In genomic region chrX:37796805-37797204, GRCh38 we compare ENCODE assay signal across 8 cellular contexts. TPM values are rescaled to one million over a fixed set of nuclear protein-coding genes. Genes with fewer than 3 reads are reported as not detected.
DNase-seq lines count a peak whose midpoint lies in the region; ATAC-seq and TF ChIP-seq lines count a peak whose summit lies in the region.
"Had no signal": no experiment of that assay in that cellular context is flagged by ENCODE, and none has a peak within 500 bp of the region (broad histone marks: within the 10 kb centered on the region; RNA-seq: fewer than 3 reads in every experiment).

No MANE protein-coding gene starts in this region.

- peaks cover 79% of the 10 kb centered on the region for H3K4me1 Mint-ChIP-seq in activated B cell treated with CpG ODN at 0.5 μM for 24 hours
- peaks cover 40% of the 10 kb centered on the region for H3K4me1 Mint-ChIP-seq in stimulated activated memory B cell treated with anti-CD40 and anti-IgM and Interleukin-4, amounts not matched to agents 10 μg/mL and 1 μg/mL and 100 μg/mL, for 72 hours

- peak overlapping the region; percentile 28 for H3K4me3 Mint-ChIP-seq in activated B cell treated with CpG ODN at 0.5 μM for 24 hours
- H3K4me3 Mint-ChIP-seq in stimulated activated memory B cell treated with anti-CD40 and anti-IgM and Interleukin-4, amounts not matched to agents 10 μg/mL and 1 μg/mL and 100 μg/mL, for 72 hours: no peak overlapping the region

- peak overlapping the region; percentile 79 for H3K27ac Mint-ChIP-seq in activated B cell treated with CpG ODN at 0.5 μM for 24 hours
- peak overlapping the region; percentile 71 for H3K27ac Mint-ChIP-seq in stimulated activated memory B cell treated with anti-CD40 and anti-IgM and Interleukin-4, amounts not matched to agents 10 μg/mL and 1 μg/mL and 100 μg/mL, for 72 hours

- H3K27me3 Mint-ChIP-seq in activated B cell treated with CpG ODN at 0.5 μM for 24 hours: no peaks in the 10 kb centered on the region
- no peaks in the 10 kb centered on the region for H3K27me3 Mint-ChIP-seq in stimulated activated memory B cell treated with anti-CD40 and anti-IgM and Interleukin-4, amounts not matched to agents 10 μg/mL and 1 μg/mL and 100 μg/mL, for 72 hours

- no peak for DNase-seq in activated B cell treated with CpG ODN at 0.5 μM for 24 hours
- no peak for DNase-seq in epidermal melanocyte (ENCODE audit: insufficient read length, low spot score)
- no peak for DNase-seq in NCI-H1436 treated with DMSO at 0.1 percent for 48 hours (lab: John Stamatoyannopoulos, UW)
- DNase-seq in COLO668 (lab: John Stamatoyannopoulos, UW; ENCODE audit: unreplicated experiment): no peak

- ATAC-seq in GM19455 (IDR thresholded peaks at IDR 0.05; ENCODE audit: unreplicated experiment): peak; percentile 69
- ATAC-seq in HG03159 (IDR thresholded peaks at IDR 0.05; ENCODE audit: unreplicated experiment): peak; percentile 63
- ATAC-seq in activated B cell treated with CpG ODN at 0.5 μM for 24 hours (ENCODE audit: low read depth): peak; percentile 90
- ATAC-seq in stimulated activated memory B cell treated with anti-CD40 and anti-IgM and Interleukin-4, amounts not matched to agents 10 μg/mL and 1 μg/mL and 100 μg/mL, for 72 hours: peak; percentile 89

- H3K9me3 Mint-ChIP-seq in activated B cell treated with CpG ODN at 0.5 μM for 24 hours: no peaks in the 10 kb centered on the region
- H3K9me3 Mint-ChIP-seq in stimulated activated memory B cell treated with anti-CD40 and anti-IgM and Interleukin-4, amounts not matched to agents 10 μg/mL and 1 μg/mL and 100 μg/mL, for 72 hours: no peaks in the 10 kb centered on the region

- TF ChIP-seq CTCF in activated B cell treated with CpG ODN at 0.5 μM for 24 hours (IDR thresholded peaks at IDR 0.05): no peak

- CTCF ChIA-PET in activated B cell treated with CpG ODN at 0.5 μM for 24 hours (lab: Charles Lee): interaction anchor here (1.4 to 1.9 kb wide), 3 partner anchors 20 to 51 kb away, joined by 3 to 7 read pairs (median 6); no protein-coding TSS in a partner anchor

- intact Hi-C loops in activated B cell treated with CpG ODN at 0.5 μM for 24 hours (cut with micrococcal nuclease): loop anchor here (1.0 to 2.0 kb wide), 5 partner anchors 9 to 28 kb away; no protein-coding TSS in a partner anchor

- peaks cover 86% of the 10 kb centered on the region for H3K36me3 Mint-ChIP-seq in activated B cell treated with CpG ODN at 0.5 μM for 24 hours (ENCODE audit: low read depth)
- peaks cover 51% of the 10 kb centered on the region for H3K36me3 Mint-ChIP-seq in stimulated activated memory B cell treated with anti-CD40 and anti-IgM and Interleukin-4, amounts not matched to agents 10 μg/mL and 1 μg/mL and 100 μg/mL, for 72 hours

- POLR2A ChIA-PET in activated B cell treated with CpG ODN at 0.5 μM for 24 hours (lab: Charles Lee): interaction anchor here (0.8 to 3.3 kb wide), 11 partner anchors 10 to 51 kb away, joined by 3 to 23 read pairs (median 6); partner anchors contain the start of gene CYBB

RNA-seq across cellular contexts. Expression of gene CYBB, which starts 16.9 kb away (rescaled TPM):
- 155 and 165 TPM in 2 replicates for total RNA-seq in activated B cell treated with CpG ODN at 0.5 μM for 24 hours
- total RNA-seq: pulmonary artery endothelial cell had no signal

RNA-seq across cellular contexts. Expression of gene DYNLT3, which starts 50.6 kb away (rescaled TPM):
- 17.7 and 19.1 TPM in 2 replicates for total RNA-seq in activated B cell treated with CpG ODN at 0.5 μM for 24 hours
